ENCODE assay signal across 13 cellular contexts in the genomic region with DNA sequence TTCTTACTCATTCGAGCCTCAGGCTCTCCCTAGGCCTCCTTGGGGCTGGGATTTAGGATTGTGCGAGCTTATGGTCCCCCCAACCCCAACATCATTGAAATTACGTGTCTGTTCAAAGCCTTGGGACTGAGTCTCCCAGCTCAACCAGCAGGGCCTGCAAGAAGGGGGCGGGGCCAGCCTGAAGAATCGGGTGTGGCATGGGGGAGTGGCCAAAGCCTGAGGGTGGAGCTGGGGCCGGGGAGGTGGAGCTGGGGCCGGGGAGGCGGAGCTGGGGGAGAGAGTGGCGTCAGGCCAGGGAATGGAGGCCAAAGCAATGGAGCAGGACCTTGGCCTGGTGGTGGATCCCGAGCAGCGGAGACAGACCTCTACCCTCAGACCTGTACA. TPM values are rescaled to one million over a fixed set of nuclear protein-coding genes. Genes with fewer than 3 reads are reported as not detected.
DNase-seq lines count a peak whose midpoint lies in the region; ATAC-seq and TF ChIP-seq lines count a peak whose summit lies in the region.
"Had no signal": no experiment of that assay in that cellular context is flagged by ENCODE, and none has a peak within 500 bp of the region (broad histone marks: within the 10 kb centered on the region; RNA-seq: fewer than 3 reads in every experiment).

No MANE protein-coding gene starts in this region.

- TF ChIP-seq CTCF in endothelial cell (IDR thresholded peaks at IDR 0.05; ENCODE audit: unreplicated experiment) = no peak
- TF ChIP-seq CTCF in neural crest cell (conservative IDR thresholded peaks at IDR 0.05) = no peak

- peak; percentile 7 for DNase-seq in EL
- peak; percentile 58 for DNase-seq in HEK293T (ENCODE audit: extremely low spot score)
- peak; percentile 80 for DNase-seq in endothelial cell (ENCODE audit: low spot score)
- peak; percentile 31 for DNase-seq in neural crest cell (ENCODE audit: low read depth, low spot score)
- DNase-seq in SIG-M5 treated with dmso at 0.1 percent for 504 hours (lab: John Stamatoyannopoulos, UW; ENCODE audit: unreplicated experiment) = no peak
- no peak for DNase-seq in foreskin melanocyte
- DNase-seq in C1 segment of cervical spinal cord (lab: John Stamatoyannopoulos, UW) = no peak
- DNase-seq: dermis blood vessel endothelial cell, NCI-H1417, NCI-H524, T-helper 2 cell had no signal

- H3K4me1 Mint-ChIP-seq in endothelial cell (ENCODE audit: unreplicated experiment) (peaks cover 5% of the 10 kb centered on the region), neural crest cell (peaks cover 27% of the 10 kb centered on the region)

- peaks cover 7% of the 10 kb centered on the region for H3K27me3 Mint-ChIP-seq in endothelial cell (ENCODE audit: unreplicated experiment)
- peaks cover 3% of the 10 kb centered on the region for H3K27me3 Mint-ChIP-seq in neural crest cell (ENCODE audit: low read depth)

- H3K36me3 Mint-ChIP-seq in endothelial cell (ENCODE audit: low read depth, unreplicated experiment) (peaks cover 4% of the 10 kb centered on the region), neural crest cell (ENCODE audit: low read depth) (peaks cover 16% of the 10 kb centered on the region)

- H3K4me3 Mint-ChIP-seq in endothelial cell (ENCODE audit: unreplicated experiment) = peak overlapping the region; percentile 90
- peak overlapping the region; percentile 85 for H3K4me3 Mint-ChIP-seq in neural crest cell

- CTCF ChIA-PET in HEK293T (lab: Yijun Ruan, JAX) = no interaction called here

- H3K27ac Mint-ChIP-seq in endothelial cell (ENCODE audit: unreplicated experiment) (no peak overlapping the region), neural crest cell (ENCODE audit: unreplicated experiment) (no peak overlapping the region)

- no peaks in the 10 kb centered on the region for H3K9me3 Mint-ChIP-seq in endothelial cell (ENCODE audit: unreplicated experiment)
- H3K9me3 Mint-ChIP-seq in neural crest cell = peaks cover 4% of the 10 kb centered on the region

- no peak for ATAC-seq in GM18870 (IDR thresholded peaks at IDR 0.05; ENCODE audit: unreplicated experiment)

- POLR2A ChIA-PET in HEK293T (lab: Yijun Ruan, JAX) = no interaction called here

TF ChIP-seq in HEK293T, 16 proteins besides CTCF, POLR2A, EP300 and RAD21:
- TF ChIP-seq LEF1 (IDR thresholded peaks at IDR 0.05; ENCODE audit: borderline replicate concordance) (no peak), ELF4 (IDR thresholded peaks at IDR 0.05) (no peak), SP1 (IDR thresholded peaks at IDR 0.05) (no peak), BHLHE40 (IDR thresholded peaks at IDR 0.05; ENCODE audit: borderline replicate concordance) (no peak), SUZ12 (IDR thresholded peaks at IDR 0.05) (no peak), TARDBP (IDR thresholded peaks at IDR 0.05) (no peak), FOXM1 (IDR thresholded peaks at IDR 0.05; ENCODE audit: borderline replicate concordance) (no peak), HDGF (IDR thresholded peaks at IDR 0.05; ENCODE audit: borderline replicate concordance) (no peak), CTBP1 (IDR thresholded peaks at IDR 0.05; ENCODE audit: borderline replicate concordance) (no peak), NFRKB (IDR thresholded peaks at IDR 0.05) (no peak), FOXK2 (IDR thresholded peaks at IDR 0.05) (no peak), FOXA1 (IDR thresholded peaks at IDR 0.05) (no peak), ZNF384 (IDR thresholded peaks at IDR 0.05) (no peak), L3MBTL2 (conservative IDR thresholded peaks at IDR 0.05) (no peak)
- TF ChIP-seq, protein P1, sequence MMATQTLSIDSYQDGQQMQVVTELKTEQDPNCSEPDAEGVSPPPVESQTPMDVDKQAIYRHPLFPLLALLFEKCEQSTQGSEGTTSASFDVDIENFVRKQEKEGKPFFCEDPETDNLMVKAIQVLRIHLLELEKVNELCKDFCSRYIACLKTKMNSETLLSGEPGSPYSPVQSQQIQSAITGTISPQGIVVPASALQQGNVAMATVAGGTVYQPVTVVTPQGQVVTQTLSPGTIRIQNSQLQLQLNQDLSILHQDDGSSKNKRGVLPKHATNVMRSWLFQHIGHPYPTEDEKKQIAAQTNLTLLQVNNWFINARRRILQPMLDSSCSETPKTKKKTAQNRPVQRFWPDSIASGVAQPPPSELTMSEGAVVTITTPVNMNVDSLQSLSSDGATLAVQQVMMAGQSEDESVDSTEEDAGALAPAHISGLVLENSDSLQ (IDR thresholded peaks at IDR 0.05) = no peak

RNA-seq across cellular contexts. Expression of a gene that starts 24.3 kb away (rescaled TPM):
- total RNA-seq in endothelial cell (ENCODE audit: unreplicated experiment) (2.7 TPM), neural crest cell (0.50 and 0.58 TPM in 2 replicates)
- total RNA-seq: G401 had no signal

Comparison
In these comparisons a context has a peak if more than half of its experiments do, and no peak if none do; other contexts are left out.
1. DNase-seq: peak in EL (single experiment), HEK293T (single experiment), endothelial cell (single experiment) and neural crest cell (single experiment); none in SIG-M5 treated with dmso at 0.1 percent for 504 hours (single experiment), foreskin melanocyte (single experiment) and C1 segment of cervical spinal cord (0 of 14).